In genomic region chr1:210715072-210715471, GRCh38 we compare ENCODE assay signal across 23 cellular contexts.
DNase-seq lines count a peak whose midpoint lies in the region; ATAC-seq and TF ChIP-seq lines count a peak whose summit lies in the region.
"Had no signal": no experiment of that assay in that cellular context is flagged by ENCODE, and none has a peak within 500 bp of the region (broad histone marks: within the 10 kb centered on the region; RNA-seq: fewer than 3 reads in every experiment).

No MANE protein-coding gene starts in this region.

- POLR2A ChIA-PET in HEK293 (lab: Yijun Ruan, JAX), result no interaction called here

- peak; percentile 13 for DNase-seq in ACHN
- DNase-seq in amniotic epithelial cell (ENCODE audit: low read depth), result peak; percentile 3
- no peak for DNase-seq in left lung
- no peak for DNase-seq in activated CD4-positive, CD25-positive, alpha-beta regulatory T cell treated with anti-CD3 and anti-CD28 coated beads, Interleukin-2, amount 50 U/mL, for 72 hours
- DNase-seq in stimulated activated CD4-positive, alpha-beta T cell treated with anti-CD3 and anti-CD28 coated beads, Interleukin-12 subunit alpha, Interleukin-12 subunit beta, amount 100 ng/mL, for 4 hours, result no peak
- no peak for DNase-seq in mesenteric fat pad (ENCODE audit: low spot score)
- DNase-seq: activated CD4-positive, alpha-beta T cell treated with anti-CD3 and anti-CD28 coated beads for 36 hours; activated effector memory CD4-positive, alpha-beta T cell treated with anti-CD3 and anti-CD28 coated beads, Interleukin-2, amount 50 U/mL, for 16 hours; activated T-cell treated with anti-CD3 and anti-CD28 coated beads, Interleukin-2, amount 50 U/mL, for 1 hour; body of pancreas; H9; KG1; lower lobe of right lung; MV-4-11; NCI-H446 treated with DMSO at 0.1 percent for 48 hours; NCI-H82; T-helper 17 cell; testis had no signal

- TF ChIP-seq POLR2A in gastroesophageal sphincter (IDR thresholded peaks at IDR 0.05), result no peak

- peak; percentile 61 for ATAC-seq in left lung
- no peak for ATAC-seq in gastroesophageal sphincter
- ATAC-seq: activated CD4-positive, alpha-beta T cell treated with anti-CD3 and anti-CD28 coated beads for 36 hours; body of pancreas; lower lobe of right lung; T-helper 17 cell had no signal

- H3K4me1 ChIP-seq in HEK293 (ENCODE audit: control insufficient read depth, insufficient read depth, low read length), result no peaks in the 10 kb centered on the region
- no peaks in the 10 kb centered on the region for H3K4me1 ChIP-seq in left lung
- H3K4me1 ChIP-seq in gastroesophageal sphincter, result no peaks in the 10 kb centered on the region
- H3K4me1 ChIP-seq: body of pancreas, lower lobe of right lung, right atrium auricular region, testis had no signal

- CTCF ChIA-PET in HEK293 (lab: Yijun Ruan, JAX), result no interaction called here

- no peaks in the 10 kb centered on the region for H3K9me3 ChIP-seq in HEK293 (ENCODE audit: control insufficient read depth, insufficient read depth, low read depth, low read length)
- no peaks in the 10 kb centered on the region for H3K9me3 ChIP-seq in left lung
- H3K9me3 ChIP-seq in gastroesophageal sphincter, result no peaks in the 10 kb centered on the region
- H3K9me3 ChIP-seq: body of pancreas, lower lobe of right lung, right atrium auricular region, testis had no signal

- in situ Hi-C loops in ACHN (cut with HindIII; ENCODE audit: low pct_ligation_motif_present, low pct_unique_long_range_greater_than_20kb, low sequenced_read_pairs), result no loop called here

- TF ChIP-seq EP300 in gastroesophageal sphincter (IDR thresholded peaks at IDR 0.05), result no peak

- H3K4me3 ChIP-seq in HEK293 (ENCODE audit: low read depth, low read length) (no peak overlapping the region), left lung (no peak overlapping the region), gastroesophageal sphincter (no peak overlapping the region)
- H3K4me3 ChIP-seq: body of pancreas, lower lobe of right lung, right atrium auricular region, SK-N-MC, testis had no signal

- H3K27ac ChIP-seq in HEK293 (ENCODE audit: extremely low read depth, low read depth, low read length), result no peak overlapping the region
- H3K27ac ChIP-seq in left lung, result no peak overlapping the region
- no peak overlapping the region for H3K27ac ChIP-seq in gastroesophageal sphincter
- H3K27ac ChIP-seq: body of pancreas, lower lobe of right lung, right atrium auricular region, RWPE1, SK-N-MC, testis had no signal

- no peaks in the 10 kb centered on the region for H3K36me3 ChIP-seq in HEK293 (ENCODE audit: control insufficient read depth in 2 of 2, insufficient read depth in 1 of 2, low read length in 2 of 2)
- no peaks in the 10 kb centered on the region for H3K36me3 ChIP-seq in left lung
- no peaks in the 10 kb centered on the region for H3K36me3 ChIP-seq in gastroesophageal sphincter
- H3K36me3 ChIP-seq: lower lobe of right lung, right atrium auricular region had no signal

- intact Hi-C loops in left lung (cut with DNase I), result no loop called here

- H3K27me3 ChIP-seq in left lung (no peaks in the 10 kb centered on the region), gastroesophageal sphincter (no peaks in the 10 kb centered on the region)
- H3K27me3 ChIP-seq: body of pancreas, right atrium auricular region, testis had no signal

- TF ChIP-seq CTCF in HEK293 (tag by site-specific recombination; IDR thresholded peaks at IDR 0.05) (no peak), left lung (IDR thresholded peaks at IDR 0.05) (no peak), gastroesophageal sphincter (IDR thresholded peaks at IDR 0.05) (no peak)

TF ChIP-seq in HEK293, 187 proteins besides CTCF, POLR2A, EP300 and RAD21:
- TF ChIP-seq ZNF280D (tag by site-specific recombination; IDR thresholded peaks at IDR 0.05), result no peak
- TF ChIP-seq ZFHX2 (tag by site-specific recombination; conservative IDR thresholded peaks at IDR 0.05), result peak; percentile 67
- peak; percentile 75; the same call in 1 of the 2 replicates for TF ChIP-seq KLF17 (tag by site-specific recombination; IDR thresholded peaks at IDR 0.05)
- TF ChIP-seq ZNF18 (tag by site-specific recombination; IDR thresholded peaks at IDR 0.05), result no peak
- 0 out of 2 replicates have a peak, but pooled peaks have one; percentile 17 for TF ChIP-seq ZNF600 (tag by site-specific recombination; IDR thresholded peaks at IDR 0.05)
- no peak for TF ChIP-seq ZNF580 (tag by site-specific recombination; IDR thresholded peaks at IDR 0.05)
- TF ChIP-seq ZNF529 (tag by site-specific recombination; IDR thresholded peaks at IDR 0.05; ENCODE audit: insufficient replicate concordance), result peak; percentile 23
- peak; percentile 49; the same call in 1 of the 2 replicates for TF ChIP-seq EGR2 (tag by site-specific recombination; IDR thresholded peaks at IDR 0.05; ENCODE audit: low read depth)
- TF ChIP-seq ZNF501 (tag by site-specific recombination; IDR thresholded peaks at IDR 0.05), result no peak
- no peak for TF ChIP-seq ZNF341 (tag by site-specific recombination; IDR thresholded peaks at IDR 0.05; ENCODE audit: low read depth)

Comparison
In these comparisons a context has a peak if more than half of its experiments do, and no peak if none do; other contexts are left out.
1. DNase-seq: peak in ACHN (single experiment) and amniotic epithelial cell (single experiment); none in left lung (0 of 2), activated CD4-positive, CD25-positive, alpha-beta regulatory T cell treated with anti-CD3 and anti-CD28 coated beads, Interleukin-2, amount 50 U/mL, for 72 hours (single experiment), stimulated activated CD4-positive, alpha-beta T cell treated with anti-CD3 and anti-CD28 coated beads, Interleukin-12 subunit alpha, Interleukin-12 subunit beta, amount 100 ng/mL, for 4 hours (single experiment) and mesenteric fat pad (single experiment).